Comparison of ENCODE assay signal across 24 cellular contexts in genomic region chr20:15814903-15815302, GRCh38.
DNase-seq lines count a peak whose midpoint lies in the region; ATAC-seq and TF ChIP-seq lines count a peak whose summit lies in the region.
"Had no signal": no experiment of that assay in that cellular context is flagged by ENCODE, and none has a peak within 500 bp of the region (broad histone marks: within the 10 kb centered on the region; RNA-seq: fewer than 3 reads in every experiment).

No MANE protein-coding gene starts in this region.

- ATAC-seq in GM18519 (IDR thresholded peaks at IDR 0.05; ENCODE audit: low FRiP score, unreplicated experiment) = no peak
- ATAC-seq: activated CD8-positive, alpha-beta memory T cell treated with anti-CD3 and anti-CD28 coated beads, Interleukin-2, amount 10 ng/mL, durations not matched to agents 7 days and 5 days; CD8-positive, alpha-beta T cell; mucosa of descending colon had no signal

- no peak overlapping the region for H3K4me3 Mint-ChIP-seq in activated T-helper 2 cell treated with anti-CD3 and anti-CD28 coated beads, Interferon-gamma antibody, Interleukin-2, Interleukin-4, amounts not matched to agents 10 μg/mL and 5 μg/mL and 100 μg/mL, durations not matched to agents 14 hours and 24 hours and 36 hours (ENCODE audit: low read depth)
- H3K4me3 Mint-ChIP-seq: activated CD8-positive, alpha-beta memory T cell treated with anti-CD3 and anti-CD28 coated beads, Interleukin-2, amount 10 ng/mL, durations not matched to agents 7 days and 5 days; activated naive CD8-positive, alpha-beta T cell treated with anti-CD3 and anti-CD28 coated beads for 36 hours; CD8-positive, alpha-beta T cell; neural progenitor cell had no signal

- H3K9me3 Mint-ChIP-seq in activated T-helper 2 cell treated with anti-CD3 and anti-CD28 coated beads, Interferon-gamma antibody, Interleukin-2, Interleukin-4, amounts not matched to agents 10 μg/mL and 5 μg/mL and 100 μg/mL, durations not matched to agents 14 hours and 24 hours and 36 hours = peaks cover 5% of the 10 kb centered on the region
- H3K9me3 Mint-ChIP-seq: neural progenitor cell had no signal

- DNase-seq in AG09319 (ENCODE audit: extremely low read depth, low read depth) (peak; percentile 22), HPDE6-E6E7 (ENCODE audit: extremely low spot score) (peak; percentile 11), brain microvascular endothelial cell (peak; percentile 31), kidney tubule cell (ENCODE audit: low spot score) (peak; percentile 58), superior temporal gyrus (ENCODE audit: extremely low spot score) (no peak), NCI-H2107 treated with DMSO at 0.1 percent for 48 hours (lab: John Stamatoyannopoulos, UW; ENCODE audit: unreplicated experiment) (no peak)
- DNase-seq in activated T-helper 2 cell treated with anti-CD3 and anti-CD28 coated beads, Interferon-gamma antibody, Interleukin-2, Interleukin-4, amounts not matched to agents 10 μg/mL and 5 μg/mL and 100 μg/mL, durations not matched to agents 14 hours and 24 hours and 36 hours (ENCODE audit: low spot score) = no peak
- DNase-seq: activated CD4-positive, alpha-beta T cell treated with anti-CD3 and anti-CD28 coated beads for 4 hours; activated CD8-positive, alpha-beta memory T cell treated with anti-CD3 and anti-CD28 coated beads, Interleukin-2, amount 10 ng/mL, durations not matched to agents 7 days and 5 days; activated naive CD8-positive, alpha-beta T cell treated with anti-CD3 and anti-CD28 coated beads for 36 hours; CD8-positive, alpha-beta T cell; DND-41; dorsolateral prefrontal cortex; glutamatergic neuron; left ventricle myocardium inferior; mucosa of descending colon; NCI-H187; NCI-H446 treated with DMSO at 0.1 percent for 48 hours; retina; RPMI8226; testis had no signal

- H3K4me3 ChIP-seq in brain microvascular endothelial cell (ENCODE audit: low read depth, low read length) = no peak overlapping the region
- H3K4me3 ChIP-seq: cardiac muscle cell, dorsolateral prefrontal cortex, left ventricle myocardium inferior, mucosa of descending colon, neural progenitor cell, testis had no signal

- H3K36me3 ChIP-seq in brain microvascular endothelial cell (replicated peaks) = no peaks in the 10 kb centered on the region
- H3K36me3 ChIP-seq: cardiac muscle cell, left ventricle myocardium inferior, neural progenitor cell had no signal

- no peaks in the 10 kb centered on the region for H3K27me3 ChIP-seq in brain microvascular endothelial cell (replicated peaks)
- H3K27me3 ChIP-seq: cardiac muscle cell, dorsolateral prefrontal cortex, neural progenitor cell, testis had no signal

- H3K27ac Mint-ChIP-seq in activated T-helper 2 cell treated with anti-CD3 and anti-CD28 coated beads, Interferon-gamma antibody, Interleukin-2, Interleukin-4, amounts not matched to agents 10 μg/mL and 5 μg/mL and 100 μg/mL, durations not matched to agents 14 hours and 24 hours and 36 hours = no peak overlapping the region
- H3K27ac Mint-ChIP-seq: activated CD8-positive, alpha-beta memory T cell treated with anti-CD3 and anti-CD28 coated beads, Interleukin-2, amount 10 ng/mL, durations not matched to agents 7 days and 5 days; activated naive CD8-positive, alpha-beta T cell treated with anti-CD3 and anti-CD28 coated beads for 36 hours; CD8-positive, alpha-beta T cell; neural progenitor cell had no signal

- H3K27ac ChIP-seq in brain microvascular endothelial cell = no peak overlapping the region
- H3K27ac ChIP-seq: cardiac muscle cell, dorsolateral prefrontal cortex, left ventricle myocardium inferior, neural progenitor cell, testis had no signal

- no peaks in the 10 kb centered on the region for H3K4me1 Mint-ChIP-seq in activated T-helper 2 cell treated with anti-CD3 and anti-CD28 coated beads, Interferon-gamma antibody, Interleukin-2, Interleukin-4, amounts not matched to agents 10 μg/mL and 5 μg/mL and 100 μg/mL, durations not matched to agents 14 hours and 24 hours and 36 hours (ENCODE audit: low read depth)
- H3K4me1 Mint-ChIP-seq: activated CD8-positive, alpha-beta memory T cell treated with anti-CD3 and anti-CD28 coated beads, Interleukin-2, amount 10 ng/mL, durations not matched to agents 7 days and 5 days; activated naive CD8-positive, alpha-beta T cell treated with anti-CD3 and anti-CD28 coated beads for 36 hours had no signal

- TF ChIP-seq CTCF in AG09319 (IDR thresholded peaks at IDR 0.05; ENCODE audit: low read depth, low read length) = no peak
- TF ChIP-seq CTCF in brain microvascular endothelial cell (IDR thresholded peaks at IDR 0.05; ENCODE audit: low read depth, low read length, missing control alignments) = no peak

- in situ Hi-C loops in brain microvascular endothelial cell (cut with HindIII; ENCODE audit: low pct_ligation_motif_present, low sequenced_read_pairs) = no loop called here

- H3K36me3 Mint-ChIP-seq in activated T-helper 2 cell treated with anti-CD3 and anti-CD28 coated beads, Interferon-gamma antibody, Interleukin-2, Interleukin-4, amounts not matched to agents 10 μg/mL and 5 μg/mL and 100 μg/mL, durations not matched to agents 14 hours and 24 hours and 36 hours (ENCODE audit: low read depth) = no peaks in the 10 kb centered on the region
- H3K36me3 Mint-ChIP-seq: activated CD8-positive, alpha-beta memory T cell treated with anti-CD3 and anti-CD28 coated beads, Interleukin-2, amount 10 ng/mL, durations not matched to agents 7 days and 5 days; activated naive CD8-positive, alpha-beta T cell treated with anti-CD3 and anti-CD28 coated beads for 36 hours; CD8-positive, alpha-beta T cell; neural progenitor cell had no signal

- intact Hi-C loops in activated T-helper 2 cell treated with anti-CD3 and anti-CD28 coated beads, Interferon-gamma antibody, Interleukin-2, Interleukin-4, amounts not matched to agents 10 μg/mL and 5 μg/mL and 100 μg/mL, durations not matched to agents 14 hours and 24 hours and 36 hours (cut with micrococcal nuclease) = no loop called here

- no peaks in the 10 kb centered on the region for H3K27me3 Mint-ChIP-seq in activated T-helper 2 cell treated with anti-CD3 and anti-CD28 coated beads, Interferon-gamma antibody, Interleukin-2, Interleukin-4, amounts not matched to agents 10 μg/mL and 5 μg/mL and 100 μg/mL, durations not matched to agents 14 hours and 24 hours and 36 hours (ENCODE audit: low read depth)
- H3K27me3 Mint-ChIP-seq: activated CD8-positive, alpha-beta memory T cell treated with anti-CD3 and anti-CD28 coated beads, Interleukin-2, amount 10 ng/mL, durations not matched to agents 7 days and 5 days; activated naive CD8-positive, alpha-beta T cell treated with anti-CD3 and anti-CD28 coated beads for 36 hours had no signal

Comparison
In these comparisons a context has a peak if more than half of its experiments do, and no peak if none do; other contexts are left out.
1. DNase-seq: peak in AG09319 (single experiment), HPDE6-E6E7 (single experiment), brain microvascular endothelial cell (single experiment) and kidney tubule cell (single experiment); none in activated T-helper 2 cell treated with anti-CD3 and anti-CD28 coated beads, Interferon-gamma antibody, Interleukin-2, Interleukin-4, amounts not matched to agents 10 μg/mL and 5 μg/mL and 100 μg/mL, durations not matched to agents 14 hours and 24 hours and 36 hours (single experiment), superior temporal gyrus (single experiment) and NCI-H2107 treated with DMSO at 0.1 percent for 48 hours (single experiment).